Comparison of ENCODE assay signal across 9 cellular contexts in genomic region chr1:186183970-186184628, GRCh38.
DNase-seq lines count a peak whose midpoint lies in the region; ATAC-seq and TF ChIP-seq lines count a peak whose summit lies in the region.
"Had no signal": no experiment of that assay in that cellular context is flagged by ENCODE, and none has a peak within 500 bp of the region (broad histone marks: within the 10 kb centered on the region; RNA-seq: fewer than 3 reads in every experiment).

No MANE protein-coding gene starts in this region.

- no peaks in the 10 kb centered on the region for H3K36me3 Mint-ChIP-seq in stimulated activated effector memory CD8-positive, alpha-beta T cell treated with anti-CD3 and anti-CD28 coated beads, Interleukin-12 subunit alpha, Interleukin-12 subunit beta, amount 100 ng/mL, for 72 hours

- ATAC-seq in GM21529 (IDR thresholded peaks at IDR 0.05; ENCODE audit: unreplicated experiment): peak; percentile 66
- peak; percentile 65 for ATAC-seq in HG03521 (IDR thresholded peaks at IDR 0.05; ENCODE audit: unreplicated experiment)
- no peak for ATAC-seq in stimulated activated effector memory CD8-positive, alpha-beta T cell treated with anti-CD3 and anti-CD28 coated beads, Interleukin-12 subunit alpha, Interleukin-12 subunit beta, amount 100 ng/mL, for 72 hours

- no peak overlapping the region for H3K4me3 ChIP-seq in left ventricle myocardium inferior
- H3K4me3 ChIP-seq: cardiac muscle cell had no signal

- H3K9me3 Mint-ChIP-seq in stimulated activated effector memory CD8-positive, alpha-beta T cell treated with anti-CD3 and anti-CD28 coated beads, Interleukin-12 subunit alpha, Interleukin-12 subunit beta, amount 100 ng/mL, for 72 hours: no peaks in the 10 kb centered on the region

- no peak for TF ChIP-seq CTCF in left ventricle myocardium inferior (IDR thresholded peaks at IDR 0.05; ENCODE audit: borderline replicate concordance)

- DNase-seq in GM03348 (ENCODE audit: low spot score): peak; percentile 44
- peak; percentile 3 for DNase-seq in foreskin melanocyte
- no peak for DNase-seq in left ventricle myocardium inferior
- no peak for DNase-seq in NCI-H748 treated with DMSO at 0.1 percent for 48 hours (lab: John Stamatoyannopoulos, UW)
- no peak for DNase-seq in stimulated activated effector memory CD8-positive, alpha-beta T cell treated with anti-CD3 and anti-CD28 coated beads, Interleukin-12 subunit alpha, Interleukin-12 subunit beta, amount 100 ng/mL, for 72 hours (ENCODE audit: low spot score in 2 of 2)
- no peak for DNase-seq in stimulated activated CD4-positive, alpha-beta T cell treated with anti-CD3 and anti-CD28 coated beads, Interleukin-12 subunit alpha, Interleukin-12 subunit beta, amount 100 ng/mL, for 4 hours

- no peak overlapping the region for H3K27ac Mint-ChIP-seq in stimulated activated effector memory CD8-positive, alpha-beta T cell treated with anti-CD3 and anti-CD28 coated beads, Interleukin-12 subunit alpha, Interleukin-12 subunit beta, amount 100 ng/mL, for 72 hours

- no peaks in the 10 kb centered on the region for H3K4me1 Mint-ChIP-seq in stimulated activated effector memory CD8-positive, alpha-beta T cell treated with anti-CD3 and anti-CD28 coated beads, Interleukin-12 subunit alpha, Interleukin-12 subunit beta, amount 100 ng/mL, for 72 hours

- no peaks in the 10 kb centered on the region for H3K27me3 ChIP-seq in left ventricle myocardium inferior (ENCODE audit: low read depth)
- H3K27me3 ChIP-seq: cardiac muscle cell had no signal

- intact Hi-C loops in left ventricle myocardium inferior (cut with micrococcal nuclease): no loop called here

- peaks cover 5% of the 10 kb centered on the region for H3K4me1 ChIP-seq in left ventricle myocardium inferior

- peaks cover 5% of the 10 kb centered on the region for H3K36me3 ChIP-seq in left ventricle myocardium inferior
- H3K36me3 ChIP-seq: cardiac muscle cell had no signal

- no peak overlapping the region for H3K27ac ChIP-seq in left ventricle myocardium inferior (replicated peaks)
- H3K27ac ChIP-seq: cardiac muscle cell had no signal

- no peak overlapping the region for H3K4me3 Mint-ChIP-seq in stimulated activated effector memory CD8-positive, alpha-beta T cell treated with anti-CD3 and anti-CD28 coated beads, Interleukin-12 subunit alpha, Interleukin-12 subunit beta, amount 100 ng/mL, for 72 hours

- no peaks in the 10 kb centered on the region for H3K9me3 ChIP-seq in left ventricle myocardium inferior (replicated peaks)

Comparison
In these comparisons a context has a peak if more than half of its experiments do, and no peak if none do; other contexts are left out.
1. DNase-seq: peak in GM03348 (single experiment) and foreskin melanocyte (single experiment); none in left ventricle myocardium inferior (single experiment), NCI-H748 treated with DMSO at 0.1 percent for 48 hours (single experiment), stimulated activated effector memory CD8-positive, alpha-beta T cell treated with anti-CD3 and anti-CD28 coated beads, Interleukin-12 subunit alpha, Interleukin-12 subunit beta, amount 100 ng/mL, for 72 hours (0 of 2) and stimulated activated CD4-positive, alpha-beta T cell treated with anti-CD3 and anti-CD28 coated beads, Interleukin-12 subunit alpha, Interleukin-12 subunit beta, amount 100 ng/mL, for 4 hours (single experiment).